ENCODE assay signal across 13 cellular contexts in genomic region chr7:80142853-80143580, GRCh38. TPM values are rescaled to one million over a fixed set of nuclear protein-coding genes. Genes with fewer than 3 reads are reported as not detected.
DNase-seq lines count a peak whose midpoint lies in the region; FAIRE-seq and TF ChIP-seq lines count a peak whose summit lies in the region.
"Had no signal": no experiment of that assay in that cellular context is flagged by ENCODE, and none has a peak within 500 bp of the region (broad histone marks: within the 10 kb centered on the region; RNA-seq: fewer than 3 reads in every experiment).

No MANE protein-coding gene starts in this region.

- H3K4me1 Mint-ChIP-seq in brain, result peaks cover 87% of the 10 kb centered on the region

- H3K27me3 ChIP-seq in trophoblast cell (ENCODE audit: insufficient read depth, low read length), result no peaks in the 10 kb centered on the region
- H3K27me3 ChIP-seq: BE2C had no signal

- no peak overlapping the region for H2BK12ac ChIP-seq in trophoblast cell (ENCODE audit: low read length)

- H3K36me3 ChIP-seq in HEK293 (ENCODE audit: control insufficient read depth in 2 of 2, insufficient read depth in 1 of 2, low read length in 2 of 2) (no peaks in the 10 kb centered on the region), trophoblast cell (ENCODE audit: control insufficient read depth in 1 of 2, insufficient read depth in 2 of 2, low read length in 2 of 2) (no peaks in the 10 kb centered on the region)
- H3K36me3 ChIP-seq: BE2C had no signal

- H3K4me3 Mint-ChIP-seq in brain, result peak overlapping the region; percentile 1 to 77 (median 42)
- H3K4me3 Mint-ChIP-seq: CD4-positive, CD25-positive, alpha-beta regulatory T cell had no signal

- H3K27ac ChIP-seq in HEK293 (ENCODE audit: extremely low read depth, low read depth, low read length) (no peak overlapping the region), trophoblast cell (ENCODE audit: low read depth, low read length) (no peak overlapping the region)
- H3K27ac ChIP-seq: HL-60 had no signal

- H2AFZ ChIP-seq in trophoblast cell (ENCODE audit: insufficient read depth, low read length, poor library complexity), result no peak overlapping the region

- H3K18ac ChIP-seq in trophoblast cell (ENCODE audit: low read length), result no peak overlapping the region

- no peak overlapping the region for H3K4me2 ChIP-seq in trophoblast cell (ENCODE audit: low read length)

- H4K8ac ChIP-seq in trophoblast cell (ENCODE audit: low read depth, low read length), result no peak overlapping the region

- H3K27me3 Mint-ChIP-seq in brain, result no peaks in the 10 kb centered on the region
- H3K27me3 Mint-ChIP-seq: CD4-positive, CD25-positive, alpha-beta regulatory T cell had no signal

- H3K79me2 ChIP-seq in trophoblast cell (ENCODE audit: control insufficient read depth, insufficient read depth, low read length, poor library complexity), result peaks cover 6% of the 10 kb centered on the region

- TF ChIP-seq CTCF in D721Med (IDR thresholded peaks at IDR 0.05; ENCODE audit: insufficient read depth, missing control alignments) (no peak), HEK293 (tag by site-specific recombination; IDR thresholded peaks at IDR 0.05) (no peak), brain (conservative IDR thresholded peaks at IDR 0.05) (no peak)

- FAIRE-seq in D721Med (lab: Jason Lieb, UNC), result peak; percentile 29
- FAIRE-seq in RCC 7860 (lab: Jason Lieb, UNC), result no peak
- FAIRE-seq: A204.1 had no signal

- H3K79me1 ChIP-seq in trophoblast cell (ENCODE audit: low read length), result peaks cover 3% of the 10 kb centered on the region

- H3K9me3 Mint-ChIP-seq in brain, result peaks cover 0 to 7% (median 4%) of the 10 kb centered on the region in 5 experiments

- no peak overlapping the region for H4K91ac ChIP-seq in trophoblast cell (ENCODE audit: low read depth, low read length)

- CTCF ChIA-PET in HEK293 (lab: Yijun Ruan, JAX), result interaction anchor here (0.6 to 1.0 kb wide), 2 partner anchors 10 to 582 kb away, joined by 3 read pairs; no protein-coding TSS in a partner anchor

- no peak overlapping the region for H3K14ac ChIP-seq in trophoblast cell (ENCODE audit: low read length)

- peaks cover 56% of the 10 kb centered on the region for H3K4me1 ChIP-seq in HEK293 (ENCODE audit: control insufficient read depth, insufficient read depth, low read length)
- H3K4me1 ChIP-seq in trophoblast cell (ENCODE audit: control insufficient read depth in 1 of 2, insufficient read depth in 2 of 2, low read length in 2 of 2), result peaks cover 0 to 3% of the 10 kb centered on the region in 2 experiments

- H3K9me3 ChIP-seq in HEK293 (ENCODE audit: control insufficient read depth, insufficient read depth, low read depth, low read length), result no peaks in the 10 kb centered on the region
- no peaks in the 10 kb centered on the region for H3K9me3 ChIP-seq in trophoblast cell (ENCODE audit: insufficient read depth, low read depth, low read length)
- H3K9me3 ChIP-seq: BE2C had no signal

- DNase-seq in D721Med (ENCODE audit: insufficient read length, low spot score), result no peak
- DNase-seq in trophoblast cell, result no peak
- no peak for DNase-seq in amygdala (lab: John Stamatoyannopoulos, UW)
- DNase-seq in RCC 7860 (ENCODE audit: low spot score), result no peak
- no peak for DNase-seq in SK-N-DZ (ENCODE audit: low spot score)
- DNase-seq in C1 segment of cervical spinal cord (lab: John Stamatoyannopoulos, UW), result no peak
- DNase-seq: BE2C; CD4-positive, CD25-positive, alpha-beta regulatory T cell; DMS 273 treated with DMSO at 0.1 percent for 48 hours had no signal

- no peak overlapping the region for H2BK5ac ChIP-seq in trophoblast cell (ENCODE audit: low read depth, low read length, poor library complexity)

- H3K4me3 ChIP-seq in HEK293 (ENCODE audit: low read depth, low read length), result no peak overlapping the region
- H3K4me3 ChIP-seq in trophoblast cell (ENCODE audit: low read depth, low read length), result no peak overlapping the region

- no peak overlapping the region for H2BK120ac ChIP-seq in trophoblast cell (ENCODE audit: insufficient read depth, low read length, poor library complexity)

- H3K9ac ChIP-seq in trophoblast cell (ENCODE audit: low read length), result no peak overlapping the region

- WGBS in trophoblast cell (ENCODE audit: extremely low coverage, insufficient coverage, insufficient read length), result no CpG with 5 or more reads among the region's 1 CpG

- H3K23ac ChIP-seq in trophoblast cell (ENCODE audit: low read length), result no peak overlapping the region

- POLR2A ChIA-PET in HEK293 (lab: Yijun Ruan, JAX), result interaction anchor here (1.8 kb wide), 1 partner anchor 8 kb away, joined by 4 read pairs; the partner anchor contains the start of gene GNAI1

- peaks cover 9% of the 10 kb centered on the region for H3K36me3 Mint-ChIP-seq in brain
- H3K36me3 Mint-ChIP-seq: CD4-positive, CD25-positive, alpha-beta regulatory T cell had no signal

- H3K27ac Mint-ChIP-seq in brain, result peak overlapping the region in 4 of 5 experiments; percentile 2 to 94 (median 26)
- H3K27ac Mint-ChIP-seq: CD4-positive, CD25-positive, alpha-beta regulatory T cell had no signal

- no peak overlapping the region for H4K12ac ChIP-seq in trophoblast cell (ENCODE audit: low read depth, low read length)

- no peak overlapping the region for H2AK5ac ChIP-seq in trophoblast cell (ENCODE audit: low read length)

- H3K4ac ChIP-seq in trophoblast cell (ENCODE audit: low read depth, low read length), result peak overlapping the region; percentile 69

TF ChIP-seq in HEK293, 187 proteins besides CTCF, POLR2A, EP300 and RAD21 (continues in another document):
- TF ChIP-seq ZBTB17 (tag by site-specific recombination; IDR thresholded peaks at IDR 0.05) (no peak), ZXDB (tag by site-specific recombination; IDR thresholded peaks at IDR 0.05) (no peak), OSR2 (tag by site-specific recombination; IDR thresholded peaks at IDR 0.05) (no peak), ZNF211 (tag by site-specific recombination; IDR thresholded peaks at IDR 0.05; ENCODE audit: low read depth) (no peak), ZNF624 (tag by site-specific recombination; IDR thresholded peaks at IDR 0.05) (no peak), ZNF362 (tag by site-specific recombination; IDR thresholded peaks at IDR 0.05) (no peak), ZNF324 (tag by site-specific recombination; IDR thresholded peaks at IDR 0.05) (no peak), KLF8 (tag by site-specific recombination; IDR thresholded peaks at IDR 0.05) (no peak), ZNF341 (tag by site-specific recombination; IDR thresholded peaks at IDR 0.05; ENCODE audit: low read depth) (no peak), PRDM6 (tag by site-specific recombination; IDR thresholded peaks at IDR 0.05) (peak; percentile 68)

RNA-seq across cellular contexts. Expression of gene GNAI1, which starts 8.4 kb away (rescaled TPM):
- 37.4 TPM for polyA plus RNA-seq in brain (ENCODE audit: insufficient read depth, low read depth, low replicate concordance)
- polyA plus RNA-seq in trophoblast cell (2013), result 22.6 and 23.7 TPM in 2 replicates
- polyA plus RNA-seq in SK-N-DZ (2014; cell fraction: cytosol; rRNA removed), result 52.9 and 59.3 TPM in 2 replicates
- 17.6 and 20.7 TPM in 2 replicates for polyA plus RNA-seq in SK-N-DZ (2014; cell fraction: nucleus; rRNA removed)
